In genomic region chr5:169719360-169720314, GRCh38 we compare ENCODE assay signal across 14 cellular contexts.
A peak's percentile ranks its signal among the peaks of the same experiment; 100 is the strongest.
DNase-seq lines count a peak whose midpoint lies in the region; ATAC-seq and TF ChIP-seq lines count a peak whose summit lies in the region.
"Had no signal": no experiment of that assay in that cellular context is flagged by ENCODE, and none has a peak within 500 bp of the region (broad histone marks: within the 10 kb centered on the region; RNA-seq: fewer than 3 reads in every experiment).

No MANE protein-coding gene starts in this region.

- peaks cover 0 to 21% of the 10 kb centered on the region in 2 donors for H3K4me1 ChIP-seq in thyroid gland
- H3K4me1 ChIP-seq in colonic mucosa, result no peaks in the 10 kb centered on the region
- H3K4me1 ChIP-seq: A549 had no signal

- H3K36me3 ChIP-seq in thyroid gland, result no peaks in the 10 kb centered on the region
- H3K36me3 ChIP-seq in colonic mucosa, result no peaks in the 10 kb centered on the region

- peak overlapping the region in 1 of 2 donors; percentile 34 for H3K27ac Mint-ChIP-seq in activated naive CD4-positive, alpha-beta T cell treated with anti-CD3 and anti-CD28 coated beads, Interleukin-2, amount 50 U/mL, for 72 hours
- no peak overlapping the region for H3K27ac Mint-ChIP-seq in activated naive CD4-positive, alpha-beta T cell treated with anti-CD3 and anti-CD28 coated beads for 36 hours
- H3K27ac Mint-ChIP-seq: activated T-helper 2 cell treated with anti-CD3 and anti-CD28 coated beads, Interferon-gamma antibody, Interleukin-2, Interleukin-4, amounts not matched to agents 10 μg/mL and 5 μg/mL and 100 μg/mL, durations not matched to agents 14 hours and 24 hours and 36 hours had no signal

- no peak for DNase-seq in activated naive CD4-positive, alpha-beta T cell treated with anti-CD3 and anti-CD28 coated beads, Interleukin-2, amount 50 U/mL, for 72 hours (ENCODE audit: low spot score in 2 of 2)
- no peak for DNase-seq in activated naive CD4-positive, alpha-beta T cell treated with anti-CD3 and anti-CD28 coated beads for 36 hours
- peak; percentile 43 to 55 for DNase-seq in thyroid gland
- no peak for DNase-seq in NCI-H2227 treated with DMSO at 0.1 percent for 48 hours (lab: John Stamatoyannopoulos, UW)
- no peak for DNase-seq in NCI-H226
- DNase-seq in colonic mucosa, result no peak
- DNase-seq: NCI-H1048, NCI-H526, SIG-M5 had no signal

- H3K9ac ChIP-seq in colonic mucosa (ENCODE audit: low read depth in 2 of 2, low read length in 2 of 2), result no peak overlapping the region

- H3K4me1 Mint-ChIP-seq in activated naive CD4-positive, alpha-beta T cell treated with anti-CD3 and anti-CD28 coated beads for 36 hours (ENCODE audit: low read depth), result peaks cover 21% of the 10 kb centered on the region

- H3K27me3 ChIP-seq in thyroid gland (no peaks in the 10 kb centered on the region), colonic mucosa (no peaks in the 10 kb centered on the region)

- intact Hi-C loops in activated naive CD4-positive, alpha-beta T cell treated with anti-CD3 and anti-CD28 coated beads for 36 hours (cut with micrococcal nuclease), result no loop called here
- intact Hi-C loops in thyroid gland (cut with DNase I) (no loop called here), colonic mucosa (cut with DNase I) (no loop called here)

- peak overlapping the region in 1 of 3 donors; percentile 27 for H3K27ac ChIP-seq in thyroid gland
- H3K27ac ChIP-seq in colonic mucosa, result no peak overlapping the region
- H3K27ac ChIP-seq: A549, hepatocyte had no signal

- no peak for TF ChIP-seq CTCF in thyroid gland (IDR thresholded peaks at IDR 0.05)
- no peak for TF ChIP-seq CTCF in colonic mucosa (IDR thresholded peaks at IDR 0.05)

- H3K9me3 ChIP-seq in thyroid gland (no peaks in the 10 kb centered on the region), colonic mucosa (no peaks in the 10 kb centered on the region)

- no peak overlapping the region for H3K4me3 Mint-ChIP-seq in activated naive CD4-positive, alpha-beta T cell treated with anti-CD3 and anti-CD28 coated beads for 36 hours

- no peak for TF ChIP-seq POLR2A in thyroid gland (IDR thresholded peaks at IDR 0.05)

- peaks cover 72 to 84% of the 10 kb centered on the region in 2 donors for H3K36me3 Mint-ChIP-seq in activated naive CD4-positive, alpha-beta T cell treated with anti-CD3 and anti-CD28 coated beads, Interleukin-2, amount 50 U/mL, for 72 hours
- H3K36me3 Mint-ChIP-seq in activated naive CD4-positive, alpha-beta T cell treated with anti-CD3 and anti-CD28 coated beads for 36 hours (ENCODE audit: low read depth), result peaks cover 88% of the 10 kb centered on the region

- H3K9me3 Mint-ChIP-seq in activated naive CD4-positive, alpha-beta T cell treated with anti-CD3 and anti-CD28 coated beads, Interleukin-2, amount 50 U/mL, for 72 hours, result no peaks in the 10 kb centered on the region
- no peaks in the 10 kb centered on the region for H3K9me3 Mint-ChIP-seq in activated naive CD4-positive, alpha-beta T cell treated with anti-CD3 and anti-CD28 coated beads for 36 hours
- H3K9me3 Mint-ChIP-seq: activated T-helper 2 cell treated with anti-CD3 and anti-CD28 coated beads, Interferon-gamma antibody, Interleukin-2, Interleukin-4, amounts not matched to agents 10 μg/mL and 5 μg/mL and 100 μg/mL, durations not matched to agents 14 hours and 24 hours and 36 hours had no signal

- no peaks in the 10 kb centered on the region for H3K27me3 Mint-ChIP-seq in activated naive CD4-positive, alpha-beta T cell treated with anti-CD3 and anti-CD28 coated beads for 36 hours (ENCODE audit: low read depth)

- H3K4me3 ChIP-seq in thyroid gland (replicated peaks in 1 of 3) (no peak overlapping the region), colonic mucosa (no peak overlapping the region)
- H3K4me3 ChIP-seq: A549, hepatocyte had no signal

- ATAC-seq in activated naive CD4-positive, alpha-beta T cell treated with anti-CD3 and anti-CD28 coated beads, Interleukin-2, amount 50 U/mL, for 72 hours, result peak; percentile 78 to 88
- peak; percentile 75 for ATAC-seq in GM21619 (IDR thresholded peaks at IDR 0.05; ENCODE audit: unreplicated experiment)
- peak; percentile 73 for ATAC-seq in HG03108 (IDR thresholded peaks at IDR 0.05; ENCODE audit: unreplicated experiment)
- ATAC-seq: A549 had no signal

- WGBS in thyroid gland, 2 donors, result 38 to 44% methylated on average over 7 of the region's 7 CpGs

- CTCF ChIA-PET in activated naive CD4-positive, alpha-beta T cell treated with anti-CD3 and anti-CD28 coated beads for 36 hours (lab: Charles Lee), result interaction anchor here (0.8 kb wide), 1 partner anchor 8 kb away, joined by 3 read pairs; no protein-coding TSS in a partner anchor

Comparison
In these comparisons a context has a peak if more than half of its experiments do, and no peak if none do; other contexts are left out.
1. DNase-seq: peak in thyroid gland (2 of 2); none in activated naive CD4-positive, alpha-beta T cell treated with anti-CD3 and anti-CD28 coated beads, Interleukin-2, amount 50 U/mL, for 72 hours (0 of 2), activated naive CD4-positive, alpha-beta T cell treated with anti-CD3 and anti-CD28 coated beads for 36 hours (single experiment), NCI-H2227 treated with DMSO at 0.1 percent for 48 hours (single experiment), NCI-H226 (single experiment) and colonic mucosa (single experiment).
2. Peak in every context shown above with its lines, with median percentiles within 50 percentile points of each other: ATAC-seq.